ENCODE assay signal across 3 cellular contexts in genomic region chr17:67491678-67492019, GRCh38.
TF ChIP-seq lines count a peak whose summit lies in the region.

No MANE protein-coding gene starts in this region.

TF ChIP-seq in SK-N-SH, 30 proteins besides CTCF, POLR2A, EP300 and RAD21 (continued from another document):
- no peak for TF ChIP-seq REST (IDR thresholded peaks at IDR 0.05; ENCODE audit: low read depth, low read length)
- TF ChIP-seq NFIC (IDR thresholded peaks at IDR 0.05; ENCODE audit: borderline replicate concordance), result peak; percentile 27; the same call in 1 of the 2 replicates

TF ChIP-seq in SK-N-SH treated with all-trans-retinoic acid at 6 μM for 48 hours, 23 proteins besides CTCF, POLR2A, EP300 and RAD21 (continued from another document):
- TF ChIP-seq TSHZ2 (CRISPR knock-in tag; IDR thresholded peaks at IDR 0.05), result no peak
- TF ChIP-seq ZNF70 (CRISPR knock-in tag; IDR thresholded peaks at IDR 0.05), result no peak
- no peak for TF ChIP-seq ESRRG (CRISPR knock-in tag; IDR thresholded peaks at IDR 0.05)
- TF ChIP-seq ZFP3 (CRISPR knock-in tag; IDR thresholded peaks at IDR 0.05), result no peak
- no peak for TF ChIP-seq CSRNP3 (CRISPR knock-in tag; IDR thresholded peaks at IDR 0.05)
- TF ChIP-seq ZNF8 (CRISPR knock-in tag; IDR thresholded peaks at IDR 0.05), result no peak
- no peak for TF ChIP-seq RARB (CRISPR knock-in tag; IDR thresholded peaks at IDR 0.05)
- TF ChIP-seq CSDC2 (CRISPR knock-in tag; IDR thresholded peaks at IDR 0.05), result no peak
- TF ChIP-seq GLIS3 (CRISPR knock-in tag; IDR thresholded peaks at IDR 0.05), result no peak
- no peak for TF ChIP-seq ISL1 (CRISPR knock-in tag; IDR thresholded peaks at IDR 0.05)
- TF ChIP-seq, protein P1, sequence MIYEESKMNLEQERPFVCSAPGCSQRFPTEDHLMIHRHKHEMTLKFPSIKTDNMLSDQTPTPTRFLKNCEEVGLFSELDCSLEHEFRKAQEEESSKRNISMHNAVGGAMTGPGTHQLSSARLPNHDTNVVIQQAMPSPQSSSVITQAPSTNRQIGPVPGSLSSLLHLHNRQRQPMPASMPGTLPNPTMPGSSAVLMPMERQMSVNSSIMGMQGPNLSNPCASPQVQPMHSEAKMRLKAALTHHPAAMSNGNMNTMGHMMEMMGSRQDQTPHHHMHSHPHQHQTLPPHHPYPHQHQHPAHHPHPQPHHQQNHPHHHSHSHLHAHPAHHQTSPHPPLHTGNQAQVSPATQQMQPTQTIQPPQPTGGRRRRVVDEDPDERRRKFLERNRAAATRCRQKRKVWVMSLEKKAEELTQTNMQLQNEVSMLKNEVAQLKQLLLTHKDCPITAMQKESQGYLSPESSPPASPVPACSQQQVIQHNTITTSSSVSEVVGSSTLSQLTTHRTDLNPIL (CRISPR knock-in tag; IDR thresholded peaks at IDR 0.05; ENCODE audit: low read depth), result no peak
- no peak for TF ChIP-seq OSR1 (CRISPR knock-in tag; IDR thresholded peaks at IDR 0.05)
- TF ChIP-seq POU6F1 (CRISPR knock-in tag; IDR thresholded peaks at IDR 0.05; ENCODE audit: borderline replicate concordance, low read depth), result no peak
- TF ChIP-seq PPARA (CRISPR knock-in tag; IDR thresholded peaks at IDR 0.05; ENCODE audit: borderline replicate concordance), result no peak
- no peak for TF ChIP-seq BACH2 (CRISPR knock-in tag; IDR thresholded peaks at IDR 0.05; ENCODE audit: borderline replicate concordance)

TF ChIP-seq in WTC11, 78 proteins besides CTCF, POLR2A, EP300 and RAD21 (continued from another document):
- TF ChIP-seq, protein P2, sequence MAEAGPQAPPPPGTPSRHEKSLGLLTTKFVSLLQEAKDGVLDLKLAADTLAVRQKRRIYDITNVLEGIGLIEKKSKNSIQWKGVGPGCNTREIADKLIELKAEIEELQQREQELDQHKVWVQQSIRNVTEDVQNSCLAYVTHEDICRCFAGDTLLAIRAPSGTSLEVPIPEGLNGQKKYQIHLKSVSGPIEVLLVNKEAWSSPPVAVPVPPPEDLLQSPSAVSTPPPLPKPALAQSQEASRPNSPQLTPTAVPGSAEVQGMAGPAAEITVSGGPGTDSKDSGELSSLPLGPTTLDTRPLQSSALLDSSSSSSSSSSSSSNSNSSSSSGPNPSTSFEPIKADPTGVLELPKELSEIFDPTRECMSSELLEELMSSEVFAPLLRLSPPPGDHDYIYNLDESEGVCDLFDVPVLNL (CRISPR knock-in tag; IDR thresholded peaks at IDR 0.05; ENCODE audit: borderline replicate concordance, low read depth), result no peak
- no peak for TF ChIP-seq MXD4 (CRISPR knock-in tag; IDR thresholded peaks at IDR 0.05; ENCODE audit: borderline replicate concordance)
